14 cellular contexts compared by ENCODE assay signal in genomic region chr12:92034083-92034482, GRCh38.
DNase-seq lines count a peak whose midpoint lies in the region; ATAC-seq, FAIRE-seq and TF ChIP-seq lines count a peak whose summit lies in the region.
"Had no signal": no experiment of that assay in that cellular context is flagged by ENCODE, and none has a peak within 500 bp of the region (broad histone marks: within the 10 kb centered on the region; RNA-seq: fewer than 3 reads in every experiment).

No MANE protein-coding gene starts in this region.

- peaks cover 54 to 97% (median 81%) of the 10 kb centered on the region in 4 donors for H3K4me1 Mint-ChIP-seq in CD4-positive, CD25-positive, alpha-beta regulatory T cell
- peaks cover 66 to 81% of the 10 kb centered on the region in 2 donors for H3K4me1 Mint-ChIP-seq in natural killer cell

- H3K27me3 Mint-ChIP-seq in CD4-positive, CD25-positive, alpha-beta regulatory T cell: no peaks in the 10 kb centered on the region
- no peaks in the 10 kb centered on the region for H3K27me3 Mint-ChIP-seq in natural killer cell (ENCODE audit: low read depth in 2 of 2)

- H3K27ac Mint-ChIP-seq in CD4-positive, CD25-positive, alpha-beta regulatory T cell: peak overlapping the region; percentile 98
- peak overlapping the region; percentile 97 to 98 for H3K27ac Mint-ChIP-seq in natural killer cell

- no peak for FAIRE-seq in bronchial epithelial cell (lab: Jason Lieb, UNC)

- DNase-seq in CD4-positive, CD25-positive, alpha-beta regulatory T cell: no peak
- no peak for DNase-seq in GM12865 (ENCODE audit: low read depth)
- peak; percentile 46 for DNase-seq in bronchial epithelial cell (ENCODE audit: low read depth)
- no peak for DNase-seq in natural killer cell
- no peak for DNase-seq in amniotic stem cell (lab: John Stamatoyannopoulos, UW)
- DNase-seq in occipital lobe (lab: John Stamatoyannopoulos, UW): no peak
- DNase-seq in NCI-H226: no peak
- DNase-seq in iPS-NIHi7 (ENCODE audit: extremely low spot score): no peak
- DNase-seq: activated naive CD4-positive, alpha-beta T cell treated with anti-CD3 and anti-CD28 coated beads for 36 hours; MG63; NK-92 treated with Interleukin-12 subunit alpha and Interleukin-12 subunit beta, amount 100 ng/mL, for 24 hours; tibial artery had no signal

- H3K4me3 Mint-ChIP-seq in CD4-positive, CD25-positive, alpha-beta regulatory T cell: peak overlapping the region in 3 of 4 donors; percentile 56 to 91 (median 88)
- peak overlapping the region; percentile 96 for H3K4me3 Mint-ChIP-seq in natural killer cell

- no peak for TF ChIP-seq CTCF in GM12865 (IDR thresholded peaks at IDR 0.05; ENCODE audit: insufficient read depth, low read depth, low read length, missing control alignments)
- TF ChIP-seq CTCF in bronchial epithelial cell (IDR thresholded peaks at IDR 0.05; ENCODE audit: insufficient read depth, low read length, severe bottlenecking): no peak
- TF ChIP-seq CTCF in natural killer cell (IDR thresholded peaks at IDR 0.05): no peak

- H3K27ac ChIP-seq in CD4-positive, CD25-positive, alpha-beta regulatory T cell (ENCODE audit: insufficient read depth, low read length, poor library complexity, severe bottlenecking): peak overlapping the region; percentile 77
- H3K27ac ChIP-seq: cardiac muscle cell, SK-N-MC had no signal

- peaks cover 96% of the 10 kb centered on the region for H3K4me1 ChIP-seq in CD4-positive, CD25-positive, alpha-beta regulatory T cell (ENCODE audit: control insufficient read depth, insufficient read depth, low read length, poor library complexity, severe bottlenecking)

- H3K9me3 Mint-ChIP-seq in CD4-positive, CD25-positive, alpha-beta regulatory T cell: peaks cover 0 to 4% (median 0%) of the 10 kb centered on the region in 7 donors
- peaks cover 2 to 3% of the 10 kb centered on the region in 2 donors for H3K9me3 Mint-ChIP-seq in natural killer cell
- H3K9me3 Mint-ChIP-seq: activated naive CD4-positive, alpha-beta T cell treated with anti-CD3 and anti-CD28 coated beads for 36 hours had no signal

- peaks cover 6% of the 10 kb centered on the region for H3K36me3 Mint-ChIP-seq in CD4-positive, CD25-positive, alpha-beta regulatory T cell
- H3K36me3 Mint-ChIP-seq in natural killer cell: no peaks in the 10 kb centered on the region

- intact Hi-C loops in natural killer cell (cut with micrococcal nuclease): loop anchor here (2.0 to 5.0 kb wide), 4 partner anchors 111 to 368 kb away; partner anchors contain the start of gene BTG1

- H3K9me3 ChIP-seq in CD4-positive, CD25-positive, alpha-beta regulatory T cell (ENCODE audit: control insufficient read depth in 2 of 2, low read length in 2 of 2): no peaks in the 10 kb centered on the region
- H3K9me3 ChIP-seq: MG63, tibial artery had no signal

- peak overlapping the region; percentile 86 for H3K4me3 ChIP-seq in CD4-positive, CD25-positive, alpha-beta regulatory T cell (ENCODE audit: low read depth, low read length)
- peak overlapping the region; percentile 51; the same call in 1 of the 2 replicates for H3K4me3 ChIP-seq in GM12865 (ENCODE audit: low read depth, low read length)
- no peak overlapping the region for H3K4me3 ChIP-seq in bronchial epithelial cell (ENCODE audit: low read depth, low read length)
- H3K4me3 ChIP-seq: cardiac muscle cell had no signal

- no peak for ATAC-seq in CD4-positive, CD25-positive, alpha-beta regulatory T cell (ENCODE audit: low read depth in 2 of 2)
- no peak for ATAC-seq in natural killer cell

- no peaks in the 10 kb centered on the region for H3K27me3 ChIP-seq in CD4-positive, CD25-positive, alpha-beta regulatory T cell (ENCODE audit: control insufficient read depth, insufficient read depth, low read length)
- no peaks in the 10 kb centered on the region for H3K27me3 ChIP-seq in bronchial epithelial cell (ENCODE audit: control insufficient read depth, insufficient read depth, low read length)
- H3K27me3 ChIP-seq: cardiac muscle cell, MG63, tibial artery had no signal

- H3K36me3 ChIP-seq in CD4-positive, CD25-positive, alpha-beta regulatory T cell (ENCODE audit: control insufficient read depth, insufficient read depth, low read length): no peaks in the 10 kb centered on the region
- no peaks in the 10 kb centered on the region for H3K36me3 ChIP-seq in bronchial epithelial cell (ENCODE audit: control insufficient read depth, insufficient read depth, low read length)
- H3K36me3 ChIP-seq: cardiac muscle cell, MG63, tibial artery had no signal
